In genomic region chr7:42170724-42171123, GRCh38 we compare ENCODE assay signal across 30 cellular contexts.
DNase-seq lines count a peak whose midpoint lies in the region; ATAC-seq and TF ChIP-seq lines count a peak whose summit lies in the region.
"Had no signal": no experiment of that assay in that cellular context is flagged by ENCODE, and none has a peak within 500 bp of the region (broad histone marks: within the 10 kb centered on the region; RNA-seq: fewer than 3 reads in every experiment).

No MANE protein-coding gene starts in this region.

- H3K27ac ChIP-seq in mammary epithelial cell (ENCODE audit: insufficient read depth, low read depth, low read length) (no peak overlapping the region), SK-N-SH (ENCODE audit: low read depth in 2 of 2, low read length in 1 of 2) (no peak overlapping the region)
- H3K27ac ChIP-seq: coronary artery, KMS-11, SJSA1, VCaP had no signal

- no peaks in the 10 kb centered on the region for H3K9me2 ChIP-seq in SK-N-SH

- no peaks in the 10 kb centered on the region for H3F3A ChIP-seq in SK-N-SH (replicated peaks; ENCODE audit: insufficient read depth)

- peak; percentile 76 for DNase-seq in EL
- DNase-seq in M059J (ENCODE audit: low read depth) = peak; percentile 93
- DNase-seq in mammary epithelial cell = peak; percentile 93
- peak; percentile 19 for DNase-seq in non-pigmented ciliary epithelial cell (ENCODE audit: low read depth)
- DNase-seq in DMS114 treated with DMSO at 0.1 percent for 48 hours (lab: John Stamatoyannopoulos, UW; ENCODE audit: unreplicated experiment) = no peak
- DNase-seq in chondrocyte (ENCODE audit: low spot score) = no peak
- no peak for DNase-seq in mucosa of descending colon
- no peak for DNase-seq in SK-N-SH
- DNase-seq: activated CD4-positive, alpha-beta T cell treated with anti-CD3 and anti-CD28 coated beads, Interleukin-2, amount 50 U/mL, for 1 hour; activated CD8-positive, alpha-beta memory T cell treated with anti-CD3 and anti-CD28 coated beads, Interleukin-2, amount 50 U/mL, for 4 hours; activated naive CD8-positive, alpha-beta T cell treated with anti-CD3 and anti-CD28 coated beads, Interleukin-2, amount 10 ng/mL, durations not matched to agents 7 days and 5 days; GDM1; H9; head of caudate nucleus; midbrain; NCI-H1048; NCI-H1930; NCI-H345; posterior cingulate gyrus; stimulated activated CD4-positive, alpha-beta T cell treated with anti-CD3 and anti-CD28 coated beads, Interleukin-1b, Interleukin-23, amount 100 ng/mL, for 48 hours; substantia nigra; T-helper 17 cell; uterus had no signal

- TF ChIP-seq CTCF in mammary epithelial cell (conservative IDR thresholded peaks at IDR 0.05 in 1 of 2, IDR thresholded peaks at IDR 0.05 in 1 of 2; ENCODE audit: extremely low read depth in 1 of 2, insufficient read depth in 1 of 2, low read depth in 1 of 2, low read length in 2 of 2) = no peak
- TF ChIP-seq CTCF in chondrocyte (IDR thresholded peaks at IDR 0.05) = no peak
- TF ChIP-seq CTCF in mucosa of descending colon (IDR thresholded peaks at IDR 0.05) = no peak
- TF ChIP-seq CTCF in SK-N-SH (IDR thresholded peaks at IDR 0.05) = no peak

- no peaks in the 10 kb centered on the region for H3K27me3 Mint-ChIP-seq in chondrocyte (ENCODE audit: low read depth)
- H3K27me3 Mint-ChIP-seq: T-helper 17 cell had no signal

- intact Hi-C loops in mammary epithelial cell (cut with micrococcal nuclease) = no loop called here
- intact Hi-C loops in mucosa of descending colon (cut with DNase I, micrococcal nuclease) = no loop called here

- POLR2A ChIA-PET in SK-N-SH (lab: Yijun Ruan, JAX) = no interaction called here

- peaks cover 2% of the 10 kb centered on the region for H3K36me3 Mint-ChIP-seq in chondrocyte (ENCODE audit: low read depth)
- H3K36me3 Mint-ChIP-seq: activated naive CD8-positive, alpha-beta T cell treated with anti-CD3 and anti-CD28 coated beads, Interleukin-2, amount 10 ng/mL, durations not matched to agents 7 days and 5 days; natural killer cell treated with Interleukin-12 subunit alpha and Interleukin-12 subunit beta and Interleukin-15 and Interleukin-18, amount 100 ng/mL, for 72 hours had no signal

- H3K36me3 ChIP-seq in mammary epithelial cell (ENCODE audit: insufficient read depth, low read length) = no peaks in the 10 kb centered on the region
- H3K36me3 ChIP-seq in mucosa of descending colon (ENCODE audit: low read depth) = no peaks in the 10 kb centered on the region
- no peaks in the 10 kb centered on the region for H3K36me3 ChIP-seq in SK-N-SH (replicated peaks in 1 of 2; ENCODE audit: control insufficient read depth in 1 of 2, insufficient read depth in 2 of 2, low read length in 1 of 2)
- H3K36me3 ChIP-seq: SJSA1, uterus had no signal

- no peak for TF ChIP-seq EP300 in SK-N-SH (IDR thresholded peaks at IDR 0.05; ENCODE audit: borderline replicate concordance in 1 of 2, low read depth in 1 of 2, low read length in 1 of 2)

- peaks cover 20% of the 10 kb centered on the region for H3K4me1 Mint-ChIP-seq in chondrocyte (ENCODE audit: low read depth)
- H3K4me1 Mint-ChIP-seq: activated naive CD8-positive, alpha-beta T cell treated with anti-CD3 and anti-CD28 coated beads, Interleukin-2, amount 10 ng/mL, durations not matched to agents 7 days and 5 days; T-helper 17 cell had no signal

- no TSS peak for BruUV-seq in mammary epithelial cell (replicated peaks; lab: Mats Ljungman, UMichigan)

- H3K4me2 ChIP-seq in mammary epithelial cell (ENCODE audit: insufficient read depth, low read depth, low read length) (no peak overlapping the region), SK-N-SH (no peak overlapping the region)
- H3K4me2 ChIP-seq: KMS-11 had no signal

- H3K9ac ChIP-seq in mammary epithelial cell (ENCODE audit: insufficient read depth, low read length) (no peak overlapping the region), SK-N-SH (no peak overlapping the region)
- H3K9ac ChIP-seq: KMS-11 had no signal

- H4K20me1 ChIP-seq in mammary epithelial cell (ENCODE audit: insufficient read depth, low read length) = no peaks in the 10 kb centered on the region
- H4K20me1 ChIP-seq in SK-N-SH (ENCODE audit: insufficient read depth) = no peaks in the 10 kb centered on the region

- H3K9me3 ChIP-seq in mammary epithelial cell (replicated peaks; ENCODE audit: insufficient read depth, low read length) (no peaks in the 10 kb centered on the region), mucosa of descending colon (no peaks in the 10 kb centered on the region), SK-N-SH (no peaks in the 10 kb centered on the region)
- H3K9me3 ChIP-seq: SJSA1, uterus had no signal

- no peaks in the 10 kb centered on the region for H3K9me3 Mint-ChIP-seq in chondrocyte (ENCODE audit: low read depth)
- H3K9me3 Mint-ChIP-seq: activated naive CD8-positive, alpha-beta T cell treated with anti-CD3 and anti-CD28 coated beads, Interleukin-2, amount 10 ng/mL, durations not matched to agents 7 days and 5 days; activated T-helper 2 cell treated with anti-CD3 and anti-CD28 coated beads, Interferon-gamma antibody, Interleukin-2, Interleukin-4, amounts not matched to agents 10 μg/mL and 5 μg/mL and 100 μg/mL, durations not matched to agents 14 hours and 24 hours and 36 hours; H9; natural killer cell treated with Interleukin-12 subunit alpha and Interleukin-12 subunit beta and Interleukin-15 and Interleukin-18, amount 100 ng/mL, for 72 hours had no signal

- no peak for ATAC-seq in mucosa of descending colon
- ATAC-seq: left lobe of liver; natural killer cell treated with Interleukin-12 subunit alpha and Interleukin-12 subunit beta and Interleukin-15 and Interleukin-18, amount 100 ng/mL, for 72 hours; T-helper 17 cell had no signal

- H2AFZ ChIP-seq in mammary epithelial cell (ENCODE audit: low read depth, low read length) (no peak overlapping the region), SK-N-SH (ENCODE audit: low read depth) (no peak overlapping the region)

- no peak overlapping the region for H3K4me3 ChIP-seq in mammary epithelial cell (replicated peaks in 1 of 3; ENCODE audit: insufficient read depth in 1 of 3, low read depth in 2 of 3, low read length in 3 of 3)
- no peak overlapping the region for H3K4me3 ChIP-seq in mucosa of descending colon
- H3K4me3 ChIP-seq in SK-N-SH (ENCODE audit: low read depth in 2 of 2, low read length in 1 of 2) = no peak overlapping the region
- H3K4me3 ChIP-seq: coronary artery, SJSA1, uterus had no signal

- H3K27me3 ChIP-seq in mammary epithelial cell (ENCODE audit: insufficient read depth, low read length) (no peaks in the 10 kb centered on the region), SK-N-SH (ENCODE audit: insufficient read depth) (peaks cover 41% of the 10 kb centered on the region)
- H3K27me3 ChIP-seq: SJSA1, uterus had no signal

- CTCF ChIA-PET in mammary epithelial cell (lab: Charles Lee; ENCODE audit: low non-redundant PET) = no interaction called here
- CTCF ChIA-PET in SK-N-SH (lab: Yijun Ruan, JAX) = no interaction called here

- dilution Hi-C loops in mammary epithelial cell (cut with HindIII; ENCODE audit: low sequenced_read_pairs) = no loop called here

- TF ChIP-seq RAD21 in SK-N-SH (IDR thresholded peaks at IDR 0.05; ENCODE audit: low read length) = no peak

- peaks cover 18% of the 10 kb centered on the region for H3K4me1 ChIP-seq in mammary epithelial cell (ENCODE audit: insufficient read depth, low read length)
- H3K4me1 ChIP-seq in mucosa of descending colon (ENCODE audit: low read depth) = peaks cover 7% of the 10 kb centered on the region
- no peaks in the 10 kb centered on the region for H3K4me1 ChIP-seq in SK-N-SH (ENCODE audit: control insufficient read depth in 1 of 2, insufficient read depth in 2 of 2, low read depth in 1 of 2, low read length in 1 of 2)
- H3K4me1 ChIP-seq: SJSA1, uterus had no signal

- no peak overlapping the region for H3K27ac Mint-ChIP-seq in chondrocyte (ENCODE audit: unreplicated experiment)
- H3K27ac Mint-ChIP-seq: activated naive CD8-positive, alpha-beta T cell treated with anti-CD3 and anti-CD28 coated beads, Interleukin-2, amount 10 ng/mL, durations not matched to agents 7 days and 5 days; activated T-helper 2 cell treated with anti-CD3 and anti-CD28 coated beads, Interferon-gamma antibody, Interleukin-2, Interleukin-4, amounts not matched to agents 10 μg/mL and 5 μg/mL and 100 μg/mL, durations not matched to agents 14 hours and 24 hours and 36 hours; H9; natural killer cell treated with Interleukin-12 subunit alpha and Interleukin-12 subunit beta and Interleukin-15 and Interleukin-18, amount 100 ng/mL, for 72 hours; T-helper 17 cell had no signal

- H3K79me2 ChIP-seq in mammary epithelial cell (ENCODE audit: insufficient read depth, low read length) = peaks cover 38% of the 10 kb centered on the region
- H3K79me2 ChIP-seq in SK-N-SH (ENCODE audit: insufficient read depth) = no peaks in the 10 kb centered on the region

- H3K4me3 Mint-ChIP-seq in chondrocyte (ENCODE audit: unreplicated experiment) = no peak overlapping the region
- H3K4me3 Mint-ChIP-seq: activated naive CD8-positive, alpha-beta T cell treated with anti-CD3 and anti-CD28 coated beads, Interleukin-2, amount 10 ng/mL, durations not matched to agents 7 days and 5 days; H9; natural killer cell treated with Interleukin-12 subunit alpha and Interleukin-12 subunit beta and Interleukin-15 and Interleukin-18, amount 100 ng/mL, for 72 hours; T-helper 17 cell had no signal

- in situ Hi-C loops in mammary epithelial cell (cut with MboI; ENCODE audit: low sequenced_read_pairs in 2 of 2) = no loop called here

TF ChIP-seq in SK-N-SH, 30 proteins besides CTCF, POLR2A, EP300 and RAD21 (continues in another document):
- TF ChIP-seq FOXJ3 (CRISPR knock-in tag; IDR thresholded peaks at IDR 0.05) = no peak
- no peak for TF ChIP-seq RXRA (IDR thresholded peaks at IDR 0.05; ENCODE audit: borderline replicate concordance, low read depth)
- TF ChIP-seq MXI1 (IDR thresholded peaks at IDR 0.05; ENCODE audit: low read depth, low read length) = no peak
- TF ChIP-seq USF2 (IDR thresholded peaks at IDR 0.05; ENCODE audit: borderline replicate concordance, low read depth, low read length) = no peak
- TF ChIP-seq NFIC (IDR thresholded peaks at IDR 0.05; ENCODE audit: borderline replicate concordance) = no peak
- no peak for TF ChIP-seq RFX5 (IDR thresholded peaks at IDR 0.05; ENCODE audit: low read length)
- no peak for TF ChIP-seq CHD2 (IDR thresholded peaks at IDR 0.05; ENCODE audit: low read length, partially characterized antibody)
- TF ChIP-seq SIN3A (IDR thresholded peaks at IDR 0.05; ENCODE audit: borderline replicate concordance, low read depth, low read length) = no peak
- no peak for TF ChIP-seq GABPA (IDR thresholded peaks at IDR 0.05; ENCODE audit: low read depth)

Comparison
In these comparisons a context has a peak if more than half of its experiments do, and no peak if none do; other contexts are left out.
1. DNase-seq: peak in EL (single experiment), M059J (single experiment), mammary epithelial cell (single experiment) and non-pigmented ciliary epithelial cell (single experiment); none in DMS114 treated with DMSO at 0.1 percent for 48 hours (single experiment), chondrocyte (single experiment), mucosa of descending colon (0 of 3) and SK-N-SH (single experiment).